Comparison of ENCODE assay signal across 36 cellular contexts in the genomic region with DNA sequence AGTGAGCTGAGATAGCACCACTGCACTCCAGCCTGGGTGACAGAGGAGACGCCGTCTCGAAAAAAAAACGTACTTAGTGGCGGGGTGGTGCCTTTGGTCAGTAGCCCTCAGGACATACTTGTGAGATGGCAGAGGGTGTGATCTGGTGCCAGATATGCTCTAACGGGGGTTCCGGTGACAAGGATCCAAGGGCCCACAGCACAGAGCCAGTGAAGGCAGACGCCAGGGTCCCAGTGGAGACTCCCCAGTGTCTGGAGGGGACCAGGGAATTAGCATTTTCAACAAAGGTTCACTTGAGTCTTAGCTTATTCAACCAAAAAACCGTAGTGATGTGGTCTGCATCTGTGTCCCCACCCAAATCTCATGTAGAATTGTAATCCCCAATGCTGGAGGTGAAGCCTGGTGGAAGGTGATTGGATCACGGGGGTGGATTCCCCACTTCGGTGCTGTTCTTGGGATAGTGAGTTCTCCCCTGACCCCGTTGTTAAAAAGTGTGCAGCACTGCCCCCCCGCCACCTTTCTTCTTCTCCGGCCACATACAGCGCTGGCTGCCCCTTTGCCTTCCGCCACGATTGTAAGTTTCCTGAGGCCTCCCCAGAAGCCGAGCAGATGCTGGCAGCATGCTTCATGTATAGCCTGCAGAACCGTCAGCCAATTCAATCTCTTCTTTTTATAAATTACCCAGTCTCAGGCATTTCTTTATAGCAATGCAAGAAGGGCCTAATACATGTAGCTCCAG. TPM values are rescaled to one million over a fixed set of nuclear protein-coding genes. Genes with fewer than 3 reads are reported as not detected.
"Had no signal": no experiment of that assay in that cellular context is flagged by ENCODE, and none has a peak within 500 bp of the region (broad histone marks: within the 10 kb centered on the region; RNA-seq: fewer than 3 reads in every experiment).

No MANE protein-coding gene starts in this region.

- DNase-seq: activated B cell treated with CpG ODN at 0.5 μM for 24 hours; activated CD4-positive, alpha-beta memory T cell treated with anti-CD3 and anti-CD28 coated beads for 36 hours; activated CD4-positive, alpha-beta T cell treated with anti-CD3 and anti-CD28 coated beads for 4 hours; activated CD4-positive, alpha-beta T cell treated with anti-CD3 and anti-CD28 coated beads, Interleukin-2, amount 50 U/mL, for 1 hour; activated CD4-positive, CD25-positive, alpha-beta regulatory T cell treated with anti-CD3 and anti-CD28 coated beads, Interleukin-2, amount 50 U/mL, for 72 hours; activated CD8-positive, alpha-beta memory T cell treated with anti-CD3 and anti-CD28 coated beads, Interleukin-2, amount 50 U/mL, for 48 hours; activated effector memory CD4-positive, alpha-beta T cell treated with anti-CD3 and anti-CD28 coated beads, Interleukin-2, amount 50 U/mL, for 16 hours; activated naive CD4-positive, alpha-beta T cell treated with Interleukin-2 at 50 U/mL for 16 hours; activated naive CD8-positive, alpha-beta T cell treated with anti-CD3 and anti-CD28 coated beads, Interleukin-2, amount 10 ng/mL, durations not matched to agents 7 days and 5 days; activated T-cell treated with anti-CD3 and anti-CD28 coated beads, Interleukin-2, amount 50 U/mL, for 72 hours; amygdala; Kasumi-1; KG1; MG63; MV-4-11; NCI-H1092; NCI-H1436 treated with DMSO at 0.1 percent for 48 hours; NCI-H1694 treated with DMSO at 0.1 percent for 48 hours; NCI-H2029 treated with DMSO at 0.1 percent for 48 hours; NCI-H2107; NCI-H2171; NCI-H510A; NCI-H526; NCI-H748 treated with DMSO at 0.1 percent for 48 hours; NK-92 treated with Interleukin-12 subunit alpha and Interleukin-12 subunit beta, amount 100 ng/mL, for 24 hours; PC-9; Right ventricle myocardium superior; SW 1271; T-helper 1 cell; T-helper 2 cell; T-helper 9 cell had no signal

- H3K4me1 ChIP-seq: ascending aorta had no signal

- H3K36me3 ChIP-seq: ascending aorta, cardiac muscle cell, MG63 had no signal

- H2AFZ ChIP-seq: PC-9 had no signal

- ATAC-seq: activated T-cell treated with anti-CD3 and anti-CD28 coated beads, Interleukin-2, amount 50 U/mL, for 72 hours; activated T-helper 17 cell treated with anti-CD3 and anti-CD28 coated beads, Interleukin-2, amount 50 U/mL, for 72 hours had no signal

- H3K4me2 ChIP-seq: PC-9 had no signal

- H3K4me3 ChIP-seq: ascending aorta, cardiac muscle cell, MG63, PC-9 had no signal

- H3K27me3 ChIP-seq: ascending aorta, cardiac muscle cell, MG63 had no signal

- H3K9me3 ChIP-seq: ascending aorta, MG63 had no signal

- H3K27ac ChIP-seq: ascending aorta, cardiac muscle cell, PC-9, VCaP had no signal

RNA-seq across cellular contexts. Expression of gene OSBPL5, which starts 26.6 kb away (rescaled TPM):
- total RNA-seq: activated B cell treated with CpG ODN at 0.5 μM for 24 hours had no signal

RNA-seq across cellular contexts. Expression of gene MRGPRG, which starts 26.9 kb away (rescaled TPM):
- total RNA-seq: activated B cell treated with CpG ODN at 0.5 μM for 24 hours; activated CD4-positive, alpha-beta memory T cell treated with anti-CD3 and anti-CD28 coated beads for 36 hours; activated naive CD8-positive, alpha-beta T cell treated with anti-CD3 and anti-CD28 coated beads, Interleukin-2, amount 10 ng/mL, durations not matched to agents 7 days and 5 days; activated T-cell treated with anti-CD3 and anti-CD28 coated beads, Interleukin-2, amount 50 U/mL, for 72 hours; activated T-helper 17 cell treated with anti-CD3 and anti-CD28 coated beads, Interleukin-2, amount 50 U/mL, for 72 hours; ascending aorta; cardiac muscle cell; PC-9; Right ventricle myocardium superior had no signal
- polyA plus RNA-seq: adipose tissue, cardiac muscle cell had no signal

RNA-seq across cellular contexts. Expression of gene MRGPRE, which starts 40.5 kb away (rescaled TPM):
- total RNA-seq: activated B cell treated with CpG ODN at 0.5 μM for 24 hours; activated CD4-positive, alpha-beta memory T cell treated with anti-CD3 and anti-CD28 coated beads for 36 hours; activated naive CD8-positive, alpha-beta T cell treated with anti-CD3 and anti-CD28 coated beads, Interleukin-2, amount 10 ng/mL, durations not matched to agents 7 days and 5 days; activated T-cell treated with anti-CD3 and anti-CD28 coated beads, Interleukin-2, amount 50 U/mL, for 72 hours; activated T-helper 17 cell treated with anti-CD3 and anti-CD28 coated beads, Interleukin-2, amount 50 U/mL, for 72 hours; ascending aorta; cardiac muscle cell; PC-9 had no signal
- polyA plus RNA-seq: cardiac muscle cell had no signal
